Comparison of ENCODE assay signal across 9 cellular contexts in genomic region chr19:49927526-49928264, GRCh38. TPM values are rescaled to one million over a fixed set of nuclear protein-coding genes. Genes with fewer than 3 reads are reported as not detected.
A peak's percentile ranks its signal among the peaks of the same experiment; 100 is the strongest.
DNase-seq lines count a peak whose midpoint lies in the region; ATAC-seq and TF ChIP-seq lines count a peak whose summit lies in the region.
"Had no signal": no experiment of that assay in that cellular context is flagged by ENCODE, and none has a peak within 500 bp of the region (broad histone marks: within the 10 kb centered on the region; RNA-seq: fewer than 3 reads in every experiment).

No MANE protein-coding gene starts in this region.

- H3K27ac ChIP-seq in VCaP (peak overlapping the region; percentile 99), hepatocyte (peak overlapping the region; percentile 98), foreskin keratinocyte (no peak overlapping the region)

- no peak for ATAC-seq in stimulated activated effector memory CD8-positive, alpha-beta T cell treated with anti-CD3 and anti-CD28 coated beads, Interleukin-12 subunit alpha, Interleukin-12 subunit beta, amount 100 ng/mL, for 72 hours
- no peak for ATAC-seq in foreskin keratinocyte

- DNase-seq in activated CD4-positive, alpha-beta T cell treated with anti-CD3 and anti-CD28 coated beads, Interleukin-2, amount 10 ng/mL, durations not matched to agents 24 days and 14 days, result no peak
- no peak for DNase-seq in activated CD4-positive, alpha-beta T cell treated with anti-CD3 and anti-CD28 coated beads for 1 hour
- no peak for DNase-seq in hepatocyte (ENCODE audit: low spot score)
- DNase-seq in stimulated activated effector memory CD8-positive, alpha-beta T cell treated with anti-CD3 and anti-CD28 coated beads, Interleukin-12 subunit alpha, Interleukin-12 subunit beta, amount 100 ng/mL, for 72 hours (ENCODE audit: low spot score in 2 of 2), result no peak
- no peak for DNase-seq in foreskin keratinocyte
- no peak for DNase-seq in GM10248 (ENCODE audit: extremely low spot score)
- no peak for DNase-seq in NK-92 treated with Interleukin-12 subunit alpha and Interleukin-12 subunit beta, amount 100 ng/mL, for 24 hours (lab: John Stamatoyannopoulos, UW)

- no peaks in the 10 kb centered on the region for H3K9me2 ChIP-seq in hepatocyte (replicated peaks; ENCODE audit: insufficient read depth)

- H2AFZ ChIP-seq in hepatocyte, result no peak overlapping the region

- H3K4me3 Mint-ChIP-seq in activated CD4-positive, alpha-beta T cell treated with anti-CD3 and anti-CD28 coated beads, Interleukin-2, amount 10 ng/mL, durations not matched to agents 24 days and 14 days, result peak overlapping the region; percentile 97
- H3K4me3 Mint-ChIP-seq in stimulated activated effector memory CD8-positive, alpha-beta T cell treated with anti-CD3 and anti-CD28 coated beads, Interleukin-12 subunit alpha, Interleukin-12 subunit beta, amount 100 ng/mL, for 72 hours, result peak overlapping the region; percentile 93

- H3K36me3 Mint-ChIP-seq in activated CD4-positive, alpha-beta T cell treated with anti-CD3 and anti-CD28 coated beads, Interleukin-2, amount 10 ng/mL, durations not matched to agents 24 days and 14 days (ENCODE audit: low read depth), result peaks cover 74% of the 10 kb centered on the region
- peaks cover 100% of the 10 kb centered on the region for H3K36me3 Mint-ChIP-seq in stimulated activated effector memory CD8-positive, alpha-beta T cell treated with anti-CD3 and anti-CD28 coated beads, Interleukin-12 subunit alpha, Interleukin-12 subunit beta, amount 100 ng/mL, for 72 hours

- peaks cover 4% of the 10 kb centered on the region for H3K9me3 Mint-ChIP-seq in activated CD4-positive, alpha-beta T cell treated with anti-CD3 and anti-CD28 coated beads, Interleukin-2, amount 10 ng/mL, durations not matched to agents 24 days and 14 days
- H3K9me3 Mint-ChIP-seq in stimulated activated effector memory CD8-positive, alpha-beta T cell treated with anti-CD3 and anti-CD28 coated beads, Interleukin-12 subunit alpha, Interleukin-12 subunit beta, amount 100 ng/mL, for 72 hours, result no peaks in the 10 kb centered on the region

- TF ChIP-seq CTCF in VCaP (conservative IDR thresholded peaks at IDR 0.05), result no peak
- TF ChIP-seq CTCF in hepatocyte (IDR thresholded peaks at IDR 0.05; ENCODE audit: poor library complexity), result no peak
- no peak for TF ChIP-seq CTCF in foreskin keratinocyte (conservative IDR thresholded peaks at IDR 0.05)
- no peak for TF ChIP-seq CTCF in GM10248 (IDR thresholded peaks at IDR 0.05; ENCODE audit: control extremely low read depth, extremely low read depth, low read depth, missing control alignments)

- H3K27me3 Mint-ChIP-seq in activated CD4-positive, alpha-beta T cell treated with anti-CD3 and anti-CD28 coated beads, Interleukin-2, amount 10 ng/mL, durations not matched to agents 24 days and 14 days, result peaks cover 3% of the 10 kb centered on the region

- POLR2A ChIA-PET in GM10248 (lab: Yijun Ruan, JAX), result interaction anchor here (0.6 to 3.9 kb wide), 2 partner anchors 15 to 714 kb away, joined by 4 to 36 read pairs; no protein-coding TSS in a partner anchor

- H3K4me3 ChIP-seq in hepatocyte, result no peak overlapping the region

- WGBS in hepatocyte (ENCODE audit: low lambda C conversion rate, missing lambda C conversion rate), result 93% methylated on average over 14 of the region's 14 CpGs

- peaks cover 8% of the 10 kb centered on the region for H3K4me1 ChIP-seq in hepatocyte (ENCODE audit: insufficient read depth)
- H3K4me1 ChIP-seq in foreskin keratinocyte, result peaks cover 7% of the 10 kb centered on the region

- intact Hi-C loops in activated CD4-positive, alpha-beta T cell treated with anti-CD3 and anti-CD28 coated beads, Interleukin-2, amount 10 ng/mL, durations not matched to agents 24 days and 14 days (cut with micrococcal nuclease), result loop anchor here (1.0 to 5.0 kb wide), 4 partner anchors 17 to 335 kb away; partner anchors contain the start of genes PRMT1 and PRR12

- H4K20me1 ChIP-seq in hepatocyte (ENCODE audit: insufficient read depth, poor library complexity, severe bottlenecking), result no peaks in the 10 kb centered on the region

- no peaks in the 10 kb centered on the region for H3K27me3 ChIP-seq in hepatocyte
- H3K27me3 ChIP-seq in foreskin keratinocyte, result no peaks in the 10 kb centered on the region

- H3K4me2 ChIP-seq in hepatocyte, result peak overlapping the region; percentile 84

- peak overlapping the region; percentile 95 for H3K27ac Mint-ChIP-seq in activated CD4-positive, alpha-beta T cell treated with anti-CD3 and anti-CD28 coated beads, Interleukin-2, amount 10 ng/mL, durations not matched to agents 24 days and 14 days
- peak overlapping the region; percentile 97 for H3K27ac Mint-ChIP-seq in stimulated activated effector memory CD8-positive, alpha-beta T cell treated with anti-CD3 and anti-CD28 coated beads, Interleukin-12 subunit alpha, Interleukin-12 subunit beta, amount 100 ng/mL, for 72 hours

- peaks cover 49% of the 10 kb centered on the region for H3K4me1 Mint-ChIP-seq in activated CD4-positive, alpha-beta T cell treated with anti-CD3 and anti-CD28 coated beads, Interleukin-2, amount 10 ng/mL, durations not matched to agents 24 days and 14 days
- peaks cover 86% of the 10 kb centered on the region for H3K4me1 Mint-ChIP-seq in stimulated activated effector memory CD8-positive, alpha-beta T cell treated with anti-CD3 and anti-CD28 coated beads, Interleukin-12 subunit alpha, Interleukin-12 subunit beta, amount 100 ng/mL, for 72 hours

- H3K79me2 ChIP-seq in hepatocyte, result peaks cover 54% of the 10 kb centered on the region

- CTCF ChIA-PET in GM10248 (lab: Yijun Ruan, JAX), result interaction anchor here (0.8 to 4.8 kb wide), 7 partner anchors 10 to 430 kb away, joined by 3 to 23 read pairs (median 3); no protein-coding TSS in a partner anchor

- no peaks in the 10 kb centered on the region for H3K9me3 ChIP-seq in hepatocyte (ENCODE audit: low read depth)

- no peaks in the 10 kb centered on the region for H3K36me3 ChIP-seq in hepatocyte (replicated peaks; ENCODE audit: insufficient read depth, low read depth)

RNA-seq across cellular contexts. Expression of gene ATF5, which starts 1.3 kb away (rescaled TPM):
- 44.3 and 45.5 TPM in 2 replicates for total RNA-seq in activated CD4-positive, alpha-beta T cell treated with anti-CD3 and anti-CD28 coated beads, Interleukin-2, amount 10 ng/mL, durations not matched to agents 24 days and 14 days
- total RNA-seq in hepatocyte, result 19.8 and 34.4 TPM in 2 replicates
- polyA plus RNA-seq in hepatocyte, result 16.1 and 23.8 TPM in 2 replicates
- 15.4 and 15.9 TPM in 2 replicates for total RNA-seq in foreskin keratinocyte
- 27.6 and 28.2 TPM in 2 replicates for polyA plus RNA-seq in foreskin keratinocyte

RNA-seq across cellular contexts. Expression of gene NUP62, which starts 1.6 kb away (rescaled TPM):
- total RNA-seq in activated CD4-positive, alpha-beta T cell treated with anti-CD3 and anti-CD28 coated beads, Interleukin-2, amount 10 ng/mL, durations not matched to agents 24 days and 14 days, result 217 and 232 TPM in 2 replicates
- total RNA-seq in hepatocyte (21.3 and 33.8 TPM in 2 replicates), foreskin keratinocyte (62.0 and 62.1 TPM in 2 replicates)
- polyA plus RNA-seq in hepatocyte (33.5 and 34.0 TPM in 2 replicates), foreskin keratinocyte (39.0 and 43.0 TPM in 2 replicates)

RNA-seq across cellular contexts. Expression of gene IL4I1, which starts 31.0 kb away (rescaled TPM):
- 40.4 and 41.4 TPM in 2 replicates for total RNA-seq in activated CD4-positive, alpha-beta T cell treated with anti-CD3 and anti-CD28 coated beads, Interleukin-2, amount 10 ng/mL, durations not matched to agents 24 days and 14 days
- total RNA-seq in hepatocyte, result 0.12 and 0.60 TPM in 2 replicates
- polyA plus RNA-seq in hepatocyte, result 0.33 and 0.97 TPM in 2 replicates
- total RNA-seq in foreskin keratinocyte, result 0.44 and 0.46 TPM in 2 replicates
- polyA plus RNA-seq in foreskin keratinocyte, result 0.26 and 0.28 TPM in 2 replicates

RNA-seq across cellular contexts. Expression of gene SIGLEC11, which starts 33.3 kb away (rescaled TPM):
- total RNA-seq in activated CD4-positive, alpha-beta T cell treated with anti-CD3 and anti-CD28 coated beads, Interleukin-2, amount 10 ng/mL, durations not matched to agents 24 days and 14 days, result not detected in 2 replicates
- total RNA-seq in hepatocyte, result 15.8 and 21.2 TPM in 2 replicates
- 3.9 and 6.0 TPM in 2 replicates for polyA plus RNA-seq in hepatocyte
- not detected in 2 replicates for total RNA-seq in foreskin keratinocyte
- polyA plus RNA-seq in foreskin keratinocyte, result not detected in 2 replicates
- polyA plus RNA-seq: BJ had no signal

RNA-seq across cellular contexts. Expression of gene TBC1D17, which starts 50.2 kb away (rescaled TPM):
- total RNA-seq in activated CD4-positive, alpha-beta T cell treated with anti-CD3 and anti-CD28 coated beads, Interleukin-2, amount 10 ng/mL, durations not matched to agents 24 days and 14 days, result 36.5 and 36.8 TPM in 2 replicates
- total RNA-seq in hepatocyte (10.7 and 13.4 TPM in 2 replicates), foreskin keratinocyte (12.4 and 14.7 TPM in 2 replicates)
- polyA plus RNA-seq in hepatocyte (52.8 and 55.1 TPM in 2 replicates), foreskin keratinocyte (20.5 and 27.4 TPM in 2 replicates)

Comparison
In these comparisons a context has a peak if more than half of its experiments do, and no peak if none do; other contexts are left out.
1. RNA of gene IL4I1, which starts 31.0 kb away (total RNA-seq): 40.4 to 41.4 TPM in activated CD4-positive, alpha-beta T cell treated with anti-CD3 and anti-CD28 coated beads, Interleukin-2, amount 10 ng/mL, durations not matched to agents 24 days and 14 days; 0.12 to 0.60 TPM in hepatocyte and 0.44 to 0.46 TPM in foreskin keratinocyte; every median in the first group is over 10 times any median in the second.